9 cellular contexts compared by ENCODE assay signal in genomic region chr15:100131321-100132224, GRCh38.
A peak's percentile ranks its signal among the peaks of the same experiment; 100 is the strongest.
DNase-seq lines count a peak whose midpoint lies in the region; ATAC-seq, FAIRE-seq and TF ChIP-seq lines count a peak whose summit lies in the region.
"Had no signal": no experiment of that assay in that cellular context is flagged by ENCODE, and none has a peak within 500 bp of the region (broad histone marks: within the 10 kb centered on the region; RNA-seq: fewer than 3 reads in every experiment).

No MANE protein-coding gene starts in this region.

- TF ChIP-seq EP300 in K562 (IDR thresholded peaks at IDR 0.05; ENCODE audit: low read length): no peak

- TF ChIP-seq RAD21 in K562 (CRISPR knock-in tag; conservative IDR thresholded peaks at IDR 0.05 in 1 of 2, IDR thresholded peaks at IDR 0.05 in 1 of 2): peak; percentile 59 to 65

- H3K9me3 ChIP-seq in K562 (replicated peaks; ENCODE audit: control insufficient read depth, insufficient read depth, low read depth, low read length): no peaks in the 10 kb centered on the region
- H3K9me3 ChIP-seq in mucosa of descending colon: no peaks in the 10 kb centered on the region
- H3K9me3 ChIP-seq in uterus: no peaks in the 10 kb centered on the region

- no peak overlapping the region; the same call in 2 of the 3 replicates for H3K27ac ChIP-seq in K562 (ENCODE audit: extremely low read depth, low read depth, low read length)
- no peak overlapping the region for H3K27ac ChIP-seq in uterus

- H4K20me1 ChIP-seq in K562 (replicated peaks; ENCODE audit: control insufficient read depth, insufficient read depth, low read length): no peaks in the 10 kb centered on the region

- H3K4me1 ChIP-seq in K562 (replicated peaks in 1 of 2; ENCODE audit: control insufficient read depth in 2 of 2, insufficient read depth in 2 of 2, low read length in 2 of 2) (peaks cover 0 to 5% of the 10 kb centered on the region in 2 experiments; a peak in 2 of 5 replicates), mucosa of descending colon (ENCODE audit: low read depth) (no peaks in the 10 kb centered on the region), uterus (no peaks in the 10 kb centered on the region)

- ATAC-seq in K562 (peak; percentile 99), mucosa of descending colon (peak; percentile 67)

- no peaks in the 10 kb centered on the region for H3K9me1 ChIP-seq in K562 (ENCODE audit: control insufficient read depth, insufficient read depth, low read length)

- TF ChIP-seq CTCF in K562 (IDR thresholded peaks at IDR 0.05 in 2 of 3, conservative IDR thresholded peaks at IDR 0.05 in 1 of 3; ENCODE audit: insufficient read depth in 2 of 3, low read depth in 1 of 3, low read length in 3 of 3): peak; percentile 72 to 76 (median 73)
- TF ChIP-seq CTCF in mucosa of descending colon (IDR thresholded peaks at IDR 0.05): no peak
- peak in 3 of 4 experiments; percentile 6 to 14 (median 10) for TF ChIP-seq CTCF in uterus (IDR thresholded peaks at IDR 0.05)

- in situ Hi-C loops in K562 (cut with MboI): no loop called here

- H3K79me2 ChIP-seq in K562 (ENCODE audit: control insufficient read depth, insufficient read depth, low read length): no peaks in the 10 kb centered on the region

- H2AFZ ChIP-seq in K562 (ENCODE audit: low read depth, low read length): peak overlapping the region; percentile 85

- H3K36me3 ChIP-seq in K562 (ENCODE audit: control insufficient read depth, insufficient read depth, low read length) (no peaks in the 10 kb centered on the region), mucosa of descending colon (ENCODE audit: low read depth) (no peaks in the 10 kb centered on the region), uterus (no peaks in the 10 kb centered on the region)

- peak overlapping the region; percentile 22 to 25; a peak in 2 of 4 replicates for H3K9ac ChIP-seq in K562 (ENCODE audit: insufficient read depth in 1 of 2, low read depth in 2 of 2, low read length in 2 of 2)

- intact Hi-C loops in K562 (cut with micrococcal nuclease) (loop anchor here (5.0 to 10.0 kb wide), 2 partner anchors 177 to 339 kb away; no protein-coding TSS in a partner anchor), mucosa of descending colon (cut with DNase I, micrococcal nuclease) (no loop called here), uterus (cut with DNase I; ENCODE audit: low total_unique reads) (no loop called here)

- H3K4me3 ChIP-seq in K562: no peak overlapping the region
- no peak overlapping the region for H3K4me3 ChIP-seq in mucosa of descending colon
- no peak overlapping the region for H3K4me3 ChIP-seq in uterus

- H3K27me3 ChIP-seq in K562 (ENCODE audit: control insufficient read depth in 2 of 2, insufficient read depth in 2 of 2, low read length in 2 of 2) (peaks cover 0 to 42% of the 10 kb centered on the region in 2 experiments; a peak in 3 of 5 replicates), uterus (no peaks in the 10 kb centered on the region)

- peak overlapping the region; percentile 69 for H3K4me2 ChIP-seq in K562 (ENCODE audit: insufficient read depth, low read length)

- CTCF ChIA-PET in K562 (lab: Yijun Ruan, JAX; ENCODE audit: low intra/inter-chr PET ratio): no interaction called here

- BruUV-seq in K562 (replicated peaks; lab: Mats Ljungman, UMichigan): no TSS peak

- DNase-seq in 8988T (peak; percentile 82), HuH-7.5 (ENCODE audit: low spot score) (peak; percentile 76), K562 (ENCODE audit: extremely low read depth in 1 of 4, low spot score in 3 of 4) (peak; percentile 72 to 82 (median 78)), mucosa of descending colon (peak in 2 of 3 donors; percentile 27 to 60), uterus (no peak), DMS53 treated with DMSO at 0.1 percent for 48 hours (lab: John Stamatoyannopoulos, UW; ENCODE audit: unreplicated experiment) (no peak), NCI-H2227 treated with DMSO at 0.1 percent for 48 hours (lab: John Stamatoyannopoulos, UW) (no peak), NCI-H345 treated with DMSO at 0.1 percent for 48 hours (lab: John Stamatoyannopoulos, UW; ENCODE audit: unreplicated experiment) (no peak)

- POLR2A ChIA-PET in K562 (lab: Yijun Ruan, JAX): interaction anchor here (0.6 to 0.9 kb wide), 4 partner anchors 33 to 182 kb away, joined by 3 to 5 read pairs (median 4); no protein-coding TSS in a partner anchor

- peak; percentile 19 for FAIRE-seq in K562 (lab: Jason Lieb, UNC)
- FAIRE-seq: islet of Langerhans had no signal

- WGBS in K562 (ENCODE audit: insufficient coverage, low coverage, missing lambda C conversion rate): 7% methylated on average over 18 of the region's 25 CpGs

- TF ChIP-seq POLR2A in K562 (conservative IDR thresholded peaks at IDR 0.05) (no peak), uterus (IDR thresholded peaks at IDR 0.05) (no peak)

TF ChIP-seq in K562, 482 proteins besides CTCF, POLR2A, EP300 and RAD21 (continues in another document):
- peak; percentile 69; the same call in 1 of the 2 replicates for TF ChIP-seq IRF1 (CRISPR knock-in tag; IDR thresholded peaks at IDR 0.05; ENCODE audit: borderline replicate concordance)
- peak; percentile 94 for TF ChIP-seq MGA (IDR thresholded peaks at IDR 0.05)

Comparison
In these comparisons a context has a peak if more than half of its experiments do, and no peak if none do; other contexts are left out.
1. DNase-seq: peak in 8988T (single experiment), HuH-7.5 (single experiment), K562 (4 of 4) and mucosa of descending colon (2 of 3); none in uterus (0 of 2), DMS53 treated with DMSO at 0.1 percent for 48 hours (single experiment), NCI-H2227 treated with DMSO at 0.1 percent for 48 hours (single experiment) and NCI-H345 treated with DMSO at 0.1 percent for 48 hours (single experiment).